1 cellular context compared by ENCODE assay signal in the genomic region with DNA sequence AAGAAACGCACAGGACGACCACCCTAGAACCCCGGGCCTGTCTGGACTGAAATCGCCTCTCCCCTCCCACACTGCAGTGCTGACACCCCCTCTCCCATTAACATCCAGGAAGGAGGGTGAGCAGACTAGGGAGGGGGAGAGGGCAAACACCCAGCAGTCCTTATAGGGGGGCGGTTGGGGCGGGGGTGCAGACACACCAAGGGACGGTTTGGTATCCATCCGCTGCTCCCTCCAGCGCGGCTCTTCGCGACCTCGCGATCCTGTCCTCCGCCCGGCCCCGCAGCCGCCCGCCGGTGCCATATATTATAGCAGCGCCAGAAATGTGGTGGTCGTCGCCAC.
TF ChIP-seq lines count a peak whose summit lies in the region.

No MANE protein-coding gene starts in this region.

TF ChIP-seq in H1, 55 proteins besides CTCF, POLR2A, EP300 and RAD21:
- TF ChIP-seq EZH2 (IDR thresholded peaks at IDR 0.05; ENCODE audit: low read depth, low read length, severe bottlenecking) (no peak), TCF12 (IDR thresholded peaks at IDR 0.05; ENCODE audit: low read depth, low read length) (no peak), TAF1 (IDR thresholded peaks at IDR 0.05; ENCODE audit: low read depth, low read length) (no peak), BACH1 (IDR thresholded peaks at IDR 0.05; ENCODE audit: low read length) (no peak), CREB1 (IDR thresholded peaks at IDR 0.05) (no peak), SUZ12 (IDR thresholded peaks at IDR 0.05; ENCODE audit: low read length) (no peak), SIN3A (conservative IDR thresholded peaks at IDR 0.05 in 1 of 2, IDR thresholded peaks at IDR 0.05 in 1 of 2; ENCODE audit: low read depth in 1 of 2, low read length in 2 of 2) (no peak), JUND (IDR thresholded peaks at IDR 0.05; ENCODE audit: low read length) (no peak), POU5F1 (IDR thresholded peaks at IDR 0.05; ENCODE audit: low read depth, low read length) (no peak), GTF2F1 (IDR thresholded peaks at IDR 0.05; ENCODE audit: borderline replicate concordance, low read depth, low read length) (no peak), KDM5A (IDR thresholded peaks at IDR 0.05; ENCODE audit: low read length) (no peak), SAP30 (IDR thresholded peaks at IDR 0.05; ENCODE audit: insufficient read depth, insufficient replicate concordance, low read length) (no peak), RFX5 (IDR thresholded peaks at IDR 0.05; ENCODE audit: borderline replicate concordance, low read depth, low read length) (no peak), TBP (IDR thresholded peaks at IDR 0.05; ENCODE audit: low read depth, low read length) (no peak), JUN (IDR thresholded peaks at IDR 0.05; ENCODE audit: low read depth, low read length) (no peak), SP2 (IDR thresholded peaks at IDR 0.05; ENCODE audit: low read length) (no peak), CHD1 (IDR thresholded peaks at IDR 0.05; ENCODE audit: low read depth, low read length) (no peak)
- TF ChIP-seq, protein P1, sequence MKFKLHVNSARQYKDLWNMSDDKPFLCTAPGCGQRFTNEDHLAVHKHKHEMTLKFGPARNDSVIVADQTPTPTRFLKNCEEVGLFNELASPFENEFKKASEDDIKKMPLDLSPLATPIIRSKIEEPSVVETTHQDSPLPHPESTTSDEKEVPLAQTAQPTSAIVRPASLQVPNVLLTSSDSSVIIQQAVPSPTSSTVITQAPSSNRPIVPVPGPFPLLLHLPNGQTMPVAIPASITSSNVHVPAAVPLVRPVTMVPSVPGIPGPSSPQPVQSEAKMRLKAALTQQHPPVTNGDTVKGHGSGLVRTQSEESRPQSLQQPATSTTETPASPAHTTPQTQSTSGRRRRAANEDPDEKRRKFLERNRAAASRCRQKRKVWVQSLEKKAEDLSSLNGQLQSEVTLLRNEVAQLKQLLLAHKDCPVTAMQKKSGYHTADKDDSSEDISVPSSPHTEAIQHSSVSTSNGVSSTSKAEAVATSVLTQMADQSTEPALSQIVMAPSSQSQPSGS (IDR thresholded peaks at IDR 0.05; ENCODE audit: low read length), result no peak
